ENCODE assay signal across 8 cellular contexts in the genomic region with DNA sequence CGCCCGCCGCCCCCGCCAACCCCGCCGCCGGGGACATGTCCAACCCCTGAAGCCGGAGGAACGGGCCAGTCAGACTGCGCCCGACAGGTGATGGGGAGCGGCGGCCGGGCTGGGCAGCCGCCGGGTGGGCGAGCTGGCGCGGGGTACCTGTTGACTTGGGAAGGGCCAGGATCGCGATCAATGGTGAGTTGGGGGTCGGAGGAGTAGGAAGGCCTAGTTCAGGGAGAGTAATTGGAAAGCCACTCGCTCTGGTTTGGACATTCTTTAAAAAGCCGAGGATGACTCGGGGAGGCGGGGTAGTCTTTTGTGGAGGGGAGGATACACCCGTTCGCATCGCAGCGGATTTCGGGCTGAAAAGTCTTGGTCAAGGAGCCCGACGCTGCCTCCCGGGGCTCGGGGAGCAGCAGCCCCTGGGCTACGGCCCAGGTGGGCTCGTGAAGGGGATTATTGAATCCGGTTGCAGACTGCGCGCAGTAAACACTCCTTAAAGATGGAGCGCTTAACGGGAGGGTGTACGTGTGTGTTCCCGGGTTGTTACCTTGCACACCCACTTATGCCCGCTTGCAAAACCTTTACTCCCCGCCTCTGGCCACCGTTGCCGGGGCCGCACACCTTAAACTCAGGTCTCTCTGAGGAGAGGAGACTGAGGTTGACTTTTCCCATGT.
DNase-seq lines count a peak whose midpoint lies in the region; ATAC-seq and FAIRE-seq lines count a peak whose summit lies in the region.

No MANE protein-coding gene starts in this region.

- ATAC-seq in GM19463 (IDR thresholded peaks at IDR 0.05; ENCODE audit: unreplicated experiment), result peak; percentile 5
- peak; percentile 32 for ATAC-seq in naive thymus-derived CD4-positive, alpha-beta T cell

- H3K4me1 Mint-ChIP-seq in naive thymus-derived CD4-positive, alpha-beta T cell, result peaks cover 5 to 25% (median 23%) of the 10 kb centered on the region in 7 donors

- peaks cover 48% of the 10 kb centered on the region for H3K79me2 ChIP-seq in Karpas-422 (ENCODE audit: low read length)

- peaks cover 0 to 19% (median 0%) of the 10 kb centered on the region in 11 experiments; a peak in 7 of 22 replicates for H4K20me1 ChIP-seq in BLaER1 treated with 17β-estradiol and CSF1 and Interleukin-3, amounts not matched to agents 10 nM and 100 nM
- no peaks in the 10 kb centered on the region for H4K20me1 ChIP-seq in Karpas-422 (ENCODE audit: insufficient read depth, low read depth, low read length)

- DNase-seq in Karpas-422 (peak; percentile 64), fibroblast of gingiva (ENCODE audit: low read depth) (peak; percentile 2), urothelium cell line (ENCODE audit: low spot score) (peak; percentile 31), ureter (ENCODE audit: low spot score) (no peak)
- DNase-seq in activated CD8-positive, alpha-beta memory T cell treated with anti-CD3 and anti-CD28 coated beads, Interleukin-2, amount 50 U/mL, for 48 hours, result peak; percentile 57
- DNase-seq in naive thymus-derived CD4-positive, alpha-beta T cell, result peak in 6 of 9 donors; percentile 13 to 32 (median 20)

- peaks cover 0 to under 1% (median 0%) of the 10 kb centered on the region in 11 donors for H3K9me3 Mint-ChIP-seq in naive thymus-derived CD4-positive, alpha-beta T cell

- no peaks in the 10 kb centered on the region for H3K27me3 ChIP-seq in BLaER1 treated with 17β-estradiol and CSF1 and Interleukin-3, amounts not matched to agents 10 nM and 100 nM
- H3K27me3 ChIP-seq in Karpas-422 (ENCODE audit: low read length), result no peaks in the 10 kb centered on the region
- H3K27me3 ChIP-seq in naive thymus-derived CD4-positive, alpha-beta T cell (ENCODE audit: control insufficient read depth in 2 of 2, insufficient read depth in 2 of 2, low read length in 2 of 2), result no peaks in the 10 kb centered on the region

- H3K9me3 ChIP-seq in BLaER1 treated with 17β-estradiol and CSF1 and Interleukin-3, amounts not matched to agents 10 nM and 100 nM (replicated peaks in 1 of 11), result peaks cover under 1 to 4% (median 2%) of the 10 kb centered on the region in 11 experiments; a peak in 13 of 22 replicates
- H3K9me3 ChIP-seq in Karpas-422 (ENCODE audit: low read length), result no peaks in the 10 kb centered on the region
- no peaks in the 10 kb centered on the region for H3K9me3 ChIP-seq in naive thymus-derived CD4-positive, alpha-beta T cell (ENCODE audit: control insufficient read depth in 2 of 3, low read length in 3 of 3)

- peak overlapping the region; percentile 61 to 96 (median 82) for H3K4me2 ChIP-seq in BLaER1 treated with 17β-estradiol and CSF1 and Interleukin-3, amounts not matched to agents 10 nM and 100 nM
- H3K4me2 ChIP-seq in Karpas-422 (ENCODE audit: low read depth, low read length, poor library complexity, severe bottlenecking), result peak overlapping the region; percentile 88

- H3K4me1 ChIP-seq in BLaER1 treated with 17β-estradiol and CSF1 and Interleukin-3, amounts not matched to agents 10 nM and 100 nM, result peaks cover 16 to 33% (median 29%) of the 10 kb centered on the region in 10 experiments
- H3K4me1 ChIP-seq in Karpas-422 (ENCODE audit: low read length), result peaks cover 35% of the 10 kb centered on the region
- H3K4me1 ChIP-seq in naive thymus-derived CD4-positive, alpha-beta T cell (ENCODE audit: control insufficient read depth in 2 of 2, insufficient read depth in 2 of 2, low read length in 2 of 2), result peaks cover 0 to 2% of the 10 kb centered on the region in 2 donors

- no peak for FAIRE-seq in urothelium cell line (lab: Jason Lieb, UNC)

- CTCF ChIA-PET in naive thymus-derived CD4-positive, alpha-beta T cell (lab: Charles Lee), result interaction anchor here (0.6 kb wide), 1 partner anchor 305 kb away, joined by 3 read pairs; no protein-coding TSS in a partner anchor

- H2AFZ ChIP-seq in Karpas-422 (ENCODE audit: low read length), result peak overlapping the region; percentile 79

- H3K9me2 ChIP-seq in Karpas-422 (replicated peaks; ENCODE audit: insufficient read depth, low read length), result no peaks in the 10 kb centered on the region

- no peaks in the 10 kb centered on the region for H3K36me3 ChIP-seq in BLaER1 treated with 17β-estradiol and CSF1 and Interleukin-3, amounts not matched to agents 10 nM and 100 nM
- H3K36me3 ChIP-seq in Karpas-422 (ENCODE audit: insufficient read depth, low read length), result no peaks in the 10 kb centered on the region
- peaks cover 0 to 4% (median 0%) of the 10 kb centered on the region in 3 experiments for H3K36me3 ChIP-seq in naive thymus-derived CD4-positive, alpha-beta T cell (ENCODE audit: control insufficient read depth in 2 of 3, insufficient read depth in 3 of 3, low read length in 3 of 3)

- H3K36me3 Mint-ChIP-seq in naive thymus-derived CD4-positive, alpha-beta T cell, result no peaks in the 10 kb centered on the region

- peak overlapping the region; percentile 63 to 98 (median 87) for H3K4me3 ChIP-seq in BLaER1 treated with 17β-estradiol and CSF1 and Interleukin-3, amounts not matched to agents 10 nM and 100 nM
- peak overlapping the region; percentile 88 for H3K4me3 ChIP-seq in Karpas-422 (ENCODE audit: low read length)
- H3K4me3 ChIP-seq in naive thymus-derived CD4-positive, alpha-beta T cell (ENCODE audit: low read length), result peak overlapping the region; percentile 79

- H3K4me3 Mint-ChIP-seq in naive thymus-derived CD4-positive, alpha-beta T cell, result peak overlapping the region; percentile 92 to 97 (median 96)

- H3K27me3 Mint-ChIP-seq in naive thymus-derived CD4-positive, alpha-beta T cell, result peaks cover 0 to 18% (median 0%) of the 10 kb centered on the region in 5 donors

- intact Hi-C loops in naive thymus-derived CD4-positive, alpha-beta T cell (cut with micrococcal nuclease), result loop anchor here (2.0 to 10.0 kb wide), 3 partner anchors 124 to 230 kb away; partner anchors contain the start of genes GOSR1 (in 2 of the 2) and ATAD5 (in 1 of the 2)

- H3K27ac Mint-ChIP-seq in naive thymus-derived CD4-positive, alpha-beta T cell, result peak overlapping the region; percentile 74 to 95 (median 84)

- peak overlapping the region; percentile 95 to 99 (median 97) for H3K9ac ChIP-seq in BLaER1 treated with 17β-estradiol and CSF1 and Interleukin-3, amounts not matched to agents 10 nM and 100 nM
- H3K9ac ChIP-seq in Karpas-422 (ENCODE audit: low read length), result peak overlapping the region; percentile 93

- POLR2A ChIA-PET in naive thymus-derived CD4-positive, alpha-beta T cell (lab: Charles Lee), result no interaction called here

- peak overlapping the region; percentile 89 to 99 (median 96); a peak in 21 of 22 replicates for H3K27ac ChIP-seq in BLaER1 treated with 17β-estradiol and CSF1 and Interleukin-3, amounts not matched to agents 10 nM and 100 nM
- peak overlapping the region; percentile 82 for H3K27ac ChIP-seq in Karpas-422 (ENCODE audit: low read length)
- H3K27ac ChIP-seq in naive thymus-derived CD4-positive, alpha-beta T cell (ENCODE audit: low read depth, low read length), result peak overlapping the region; percentile 61
